10 cellular contexts compared by ENCODE assay signal in the genomic region with DNA sequence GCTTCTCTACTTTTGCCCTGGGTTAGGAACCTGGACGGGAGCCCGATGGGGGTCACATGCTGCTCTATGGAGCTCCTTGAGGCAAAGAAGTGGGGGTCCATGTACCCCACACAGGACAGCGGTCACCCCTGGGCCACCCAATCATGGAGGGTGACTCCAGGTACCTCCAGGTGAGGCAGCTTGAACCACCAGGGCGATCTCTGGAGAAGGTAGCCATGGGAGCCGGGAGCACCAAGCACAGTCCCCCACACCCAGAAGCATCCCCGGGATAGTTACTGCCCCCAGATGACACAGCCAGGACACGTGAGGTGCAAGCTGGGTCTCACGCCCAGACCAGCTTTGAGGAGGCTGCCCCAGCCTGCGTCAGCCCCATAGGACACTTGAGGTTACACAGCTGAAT.
"Had no signal": no experiment of that assay in that cellular context is flagged by ENCODE, and none has a peak within 500 bp of the region (broad histone marks: within the 10 kb centered on the region; RNA-seq: fewer than 3 reads in every experiment).

No MANE protein-coding gene starts in this region.

- H3K4me1 ChIP-seq: HAP-1 had no signal

- H2AFZ ChIP-seq: GM23248, GM23338 had no signal

- DNase-seq: GM23248, GOT3, H7, H9, HCEC 1CT, HFFc6 had no signal

- H3K4me3 Mint-ChIP-seq: GM23338, H9, HFFc6 had no signal

- H3K36me3 ChIP-seq: HAP-1 had no signal

- H3K4me2 ChIP-seq: GM23338 had no signal

- H3K9ac ChIP-seq: GM23248 had no signal

- FAIRE-seq: H54 had no signal

- ATAC-seq: GM23338, HCT116 had no signal

- H3K9me3 ChIP-seq: HAP-1 had no signal

- H3K27ac ChIP-seq: GM23248 had no signal

- H3K4me3 ChIP-seq: GM23248, GM23338, HAP-1 had no signal

- H3K27ac Mint-ChIP-seq: GM23338, H9, HFFc6 had no signal
